In the genomic region with DNA sequence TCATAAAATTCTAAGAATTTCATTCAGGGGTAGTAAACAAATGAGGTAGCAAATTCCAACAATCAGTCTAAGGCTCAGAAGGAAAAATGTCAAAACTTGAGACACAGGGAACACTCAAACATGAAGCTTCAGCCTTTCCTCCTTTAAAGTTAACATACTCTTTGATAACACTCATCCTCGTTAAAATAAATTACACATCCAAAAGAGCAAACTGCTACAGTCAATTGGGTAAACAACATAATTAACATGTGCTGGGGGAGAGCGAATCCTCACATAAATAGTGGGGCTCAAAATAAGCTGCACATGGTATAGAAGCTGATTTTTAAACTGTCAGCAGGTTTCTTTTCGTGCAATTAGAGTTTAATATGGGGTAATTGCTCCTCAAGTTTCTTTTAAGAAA, we compare ENCODE assay signal across 10 cellular contexts. TPM values are rescaled to one million over a fixed set of nuclear protein-coding genes. Genes with fewer than 3 reads are reported as not detected.
DNase-seq lines count a peak whose midpoint lies in the region; ATAC-seq, FAIRE-seq and TF ChIP-seq lines count a peak whose summit lies in the region.
"Had no signal": no experiment of that assay in that cellular context is flagged by ENCODE, and none has a peak within 500 bp of the region (broad histone marks: within the 10 kb centered on the region; RNA-seq: fewer than 3 reads in every experiment).

No MANE protein-coding gene starts in this region.

- H3K4me1 Mint-ChIP-seq in mesothelial cell of epicardium, result peaks cover 43% of the 10 kb centered on the region

- peak overlapping the region; percentile 92 for H3K4me3 Mint-ChIP-seq in mesothelial cell of epicardium

- H3K27ac ChIP-seq in A549 (no peak overlapping the region; a peak in 1 of 6 replicates), breast epithelium (peak overlapping the region; percentile 36 to 41)

- POLR2A ChIA-PET in A549 (lab: Yijun Ruan, JAX), result interaction anchor here (2.1 to 2.5 kb wide), 2 partner anchors 103 to 122 kb away, joined by 13 to 18 read pairs; partner anchors contain the start of genes MIF4GD and SLC25A19

- no peaks in the 10 kb centered on the region for H3K9me3 Mint-ChIP-seq in mesothelial cell of epicardium

- CTCF ChIA-PET in A549 (lab: Yijun Ruan, JAX), result interaction anchor here (1.2 to 3.7 kb wide), 8 partner anchors 10 to 241 kb away, joined by 4 to 27 read pairs (median 7); partner anchors contain the start of genes MIF4GD and SMIM5

- FAIRE-seq in A549 (lab: Jason Lieb, UNC), result no peak

- no peak for TF ChIP-seq CTCF in A549 (IDR thresholded peaks at IDR 0.05)
- TF ChIP-seq CTCF in HFF-Myc (IDR thresholded peaks at IDR 0.05; ENCODE audit: low read depth, low read length, missing control alignments), result no peak
- TF ChIP-seq CTCF in breast epithelium (IDR thresholded peaks at IDR 0.05), result no peak
- no peak for TF ChIP-seq CTCF in mesothelial cell of epicardium (IDR thresholded peaks at IDR 0.05; ENCODE audit: unreplicated experiment)

- no peaks in the 10 kb centered on the region for H3K27me3 ChIP-seq in breast epithelium

- intact Hi-C loops in breast epithelium (cut with DNase I; ENCODE audit: low total_unique reads), result no loop called here

- H3K4me2 ChIP-seq in A549, result peak overlapping the region; percentile 85

- H3K36me3 Mint-ChIP-seq in mesothelial cell of epicardium, result peaks cover 2% of the 10 kb centered on the region

- no peak for TF ChIP-seq POLR2A in A549 (IDR thresholded peaks at IDR 0.05; ENCODE audit: low read length)
- no peak for TF ChIP-seq POLR2A in breast epithelium (IDR thresholded peaks at IDR 0.05)

- H3K4me3 ChIP-seq in A549 (peak overlapping the region; percentile 62), HFF-Myc (replicated peaks; ENCODE audit: low read depth, low read length) (peak overlapping the region; percentile 63), breast epithelium (peak overlapping the region in 1 of 3 donors; percentile 71)

- no peaks in the 10 kb centered on the region for H3K27me3 Mint-ChIP-seq in mesothelial cell of epicardium (ENCODE audit: low read depth)

- H3K27ac Mint-ChIP-seq in mesothelial cell of epicardium, result peak overlapping the region; percentile 91

- TF ChIP-seq RAD21 in A549 (conservative IDR thresholded peaks at IDR 0.05 in 1 of 2, IDR thresholded peaks at IDR 0.05 in 1 of 2), result no peak

- no peak for TF ChIP-seq EP300 in A549 (IDR thresholded peaks at IDR 0.05)

- no peaks in the 10 kb centered on the region for H3K36me3 ChIP-seq in breast epithelium

- DNase-seq in A549 (ENCODE audit: low read depth in 1 of 2, low spot score in 1 of 2), result no peak
- DNase-seq in HFF-Myc (ENCODE audit: extremely low read depth, low read depth), result no peak
- DNase-seq in breast epithelium (ENCODE audit: low spot score in 2 of 2), result no peak
- no peak for DNase-seq in mesothelial cell of epicardium (ENCODE audit: low spot score in 2 of 2, unreplicated experiment in 2 of 2)
- no peak for DNase-seq in activated gamma-delta T cell (lab: John Stamatoyannopoulos, UW)
- no peak for DNase-seq in germinal center (ENCODE audit: low spot score)
- DNase-seq in NCI-H524 treated with DMSO at 0.1 percent for 48 hours (lab: John Stamatoyannopoulos, UW), result no peak
- DNase-seq: DND-41, NCI-H526 had no signal

- 65% methylated on average over 3 of the region's 3 CpGs for WGBS in A549 (ENCODE audit: missing lambda C conversion rate)

- H3K4me1 ChIP-seq in A549 (peaks cover 30% of the 10 kb centered on the region), breast epithelium (peaks cover 9 to 10% of the 10 kb centered on the region in 2 donors)

- ATAC-seq in A549 (no peak), GM21825 (IDR thresholded peaks at IDR 0.05; ENCODE audit: unreplicated experiment) (no peak)

- no peaks in the 10 kb centered on the region for H3K9me3 ChIP-seq in A549
- H3K9me3 ChIP-seq in breast epithelium, result no peaks in the 10 kb centered on the region

TF ChIP-seq in A549, 52 proteins besides CTCF, POLR2A, EP300 and RAD21:
- TF ChIP-seq CEBPB (IDR thresholded peaks at IDR 0.05) (no peak), HOXB5 (CRISPR knock-in tag; IDR thresholded peaks at IDR 0.05) (no peak), HDAC2 (IDR thresholded peaks at IDR 0.05) (no peak), HOXB13 (CRISPR knock-in tag; IDR thresholded peaks at IDR 0.05; ENCODE audit: low read depth) (no peak), BHLHE40 (IDR thresholded peaks at IDR 0.05; ENCODE audit: low read depth, low read length) (no peak), GATA3 (IDR thresholded peaks at IDR 0.05; ENCODE audit: borderline replicate concordance) (no peak), SREBF2 (IDR thresholded peaks at IDR 0.05) (no peak), NFE2L2 (conservative IDR thresholded peaks at IDR 0.05; ENCODE audit: low read length) (no peak), CBX8 (IDR thresholded peaks at IDR 0.05) (no peak), RARB (CRISPR knock-in tag; IDR thresholded peaks at IDR 0.05) (no peak), REST (IDR thresholded peaks at IDR 0.05) (no peak), ESRRA (IDR thresholded peaks at IDR 0.05; ENCODE audit: borderline replicate concordance, low read length) (no peak), POLR2AphosphoS2 (conservative IDR thresholded peaks at IDR 0.05; ENCODE audit: low read length) (no peak), MAFK (IDR thresholded peaks at IDR 0.05; ENCODE audit: partially characterized antibody) (no peak)
- TF ChIP-seq, protein P1, sequence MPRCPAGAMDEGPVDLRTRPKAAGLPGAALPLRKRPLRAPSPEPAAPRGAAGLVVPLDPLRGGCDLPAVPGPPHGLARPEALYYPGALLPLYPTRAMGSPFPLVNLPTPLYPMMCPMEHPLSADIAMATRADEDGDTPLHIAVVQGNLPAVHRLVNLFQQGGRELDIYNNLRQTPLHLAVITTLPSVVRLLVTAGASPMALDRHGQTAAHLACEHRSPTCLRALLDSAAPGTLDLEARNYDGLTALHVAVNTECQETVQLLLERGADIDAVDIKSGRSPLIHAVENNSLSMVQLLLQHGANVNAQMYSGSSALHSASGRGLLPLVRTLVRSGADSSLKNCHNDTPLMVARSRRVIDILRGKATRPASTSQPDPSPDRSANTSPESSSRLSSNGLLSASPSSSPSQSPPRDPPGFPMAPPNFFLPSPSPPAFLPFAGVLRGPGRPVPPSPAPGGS (IDR thresholded peaks at IDR 0.05), result no peak

RNA-seq across cellular contexts. Expression of gene GRB2, which starts 12.9 kb away (rescaled TPM):
- 87.5 and 91.4 TPM in 2 replicates for polyA plus RNA-seq in A549 (2011; rRNA removed)
- polyA plus RNA-seq in A549 (2012; cell fraction: cytosol; rRNA removed), result 88.8 and 101 TPM in 2 replicates
- polyA plus RNA-seq in A549 (2012; cell fraction: nucleus; rRNA removed), result 106 and 120 TPM in 2 replicates
- polyA plus RNA-seq in A549 (2017; fragmentation: RNase III; extraction: RNeasy Plus Mini Kit Qiagen cat#74134 plus additional on column Dnase treatment), result 89.0 to 91.9 TPM (median 90.1 TPM) in 3 replicates
- polyA minus RNA-seq in A549 (2011; rRNA and poly(A)+ RNA removed), result 33.3 and 40.5 TPM in 2 replicates
- total RNA-seq in breast epithelium, result 100 to 1,000 TPM in 1 of 3 donors, 10 to 100 TPM in 2; 72.4 to 104 (median 77.1) TPM
- total RNA-seq in mesothelial cell of epicardium, result 61.8 to 67.8 TPM (median 66.3 TPM) in 3 replicates

Comparison
In these comparisons a context has a peak if more than half of its experiments do, and no peak if none do; other contexts are left out.
1. H3K27ac ChIP-seq: peak in breast epithelium (2 of 2); none in A549 (0 of 2).